ENCODE assay signal across 8 cellular contexts in the genomic region with DNA sequence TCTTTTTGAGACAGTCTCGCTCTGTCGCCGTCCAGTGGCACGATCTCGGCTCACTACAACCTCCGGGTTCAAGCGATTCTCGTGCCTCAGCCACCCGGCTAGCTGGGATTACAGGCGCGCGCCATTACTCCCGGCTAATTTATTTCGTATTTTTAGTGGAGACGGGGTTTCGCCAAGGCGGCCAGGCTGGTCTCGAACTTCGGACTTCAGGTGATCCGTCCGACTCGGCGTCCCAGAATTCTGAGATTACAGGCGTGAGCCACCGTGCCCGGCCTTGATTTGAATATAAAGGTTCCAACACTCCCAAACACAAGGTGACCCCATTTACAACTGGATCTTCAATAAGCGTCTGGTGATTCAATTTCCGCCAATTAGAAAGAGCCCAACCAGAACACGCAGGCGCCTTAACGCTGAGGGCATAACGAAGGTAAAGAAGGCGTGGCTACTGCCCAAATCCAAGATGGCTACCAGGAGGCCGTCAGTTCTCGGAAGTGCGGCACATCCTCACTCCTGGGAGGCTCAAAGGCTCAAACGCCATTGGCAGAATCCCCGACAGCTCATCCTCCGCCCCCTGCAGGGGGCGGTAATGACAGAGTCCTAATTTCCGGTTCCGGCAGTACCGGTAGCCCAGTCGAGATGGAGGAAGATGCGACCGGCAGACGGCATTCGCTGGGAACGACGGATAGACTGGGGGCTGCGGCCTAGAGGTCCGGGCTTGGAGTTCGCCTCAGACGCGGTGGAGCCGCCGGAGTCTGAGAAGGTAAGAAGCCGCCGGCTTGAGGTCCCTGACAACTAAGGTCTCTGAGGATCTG. TPM values are rescaled to one million over a fixed set of nuclear protein-coding genes. Genes with fewer than 3 reads are reported as not detected.
DNase-seq lines count a peak whose midpoint lies in the region; ATAC-seq and TF ChIP-seq lines count a peak whose summit lies in the region.

A gene with protein sequence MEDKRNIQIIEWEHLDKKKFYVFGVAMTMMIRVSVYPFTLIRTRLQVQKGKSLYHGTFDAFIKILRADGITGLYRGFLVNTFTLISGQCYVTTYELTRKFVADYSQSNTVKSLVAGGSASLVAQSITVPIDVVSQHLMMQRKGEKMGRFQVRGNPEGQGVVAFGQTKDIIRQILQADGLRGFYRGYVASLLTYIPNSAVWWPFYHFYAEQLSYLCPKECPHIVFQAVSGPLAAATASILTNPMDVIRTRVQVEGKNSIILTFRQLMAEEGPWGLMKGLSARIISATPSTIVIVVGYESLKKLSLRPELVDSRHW (plus strand): TSS at position 617 of the 812 bp plus-strand sequence. CDS start 5,744 bp downstream, outside the sequence.

- H3K27ac ChIP-seq in HUES64 (ENCODE audit: low read depth, low read length) (peak within 1 kb of the TSS; percentile 74), OCI-LY1 (ENCODE audit: low read depth, low read length, poor library complexity, severe bottlenecking) (peak within 1 kb of the TSS; percentile 53)

- DNase-seq in DMS 273 (lab: John Stamatoyannopoulos, UW; ENCODE audit: unreplicated experiment) (peak; percentile 100), mesenteric fat pad (ENCODE audit: low spot score) (peak; percentile 95)
- DNase-seq in activated CD8-positive, alpha-beta memory T cell treated with anti-CD3 and anti-CD28 coated beads, Interleukin-2, amount 50 U/mL, for 4 hours = peak; percentile 95
- DNase-seq in stimulated activated CD8-positive, alpha-beta memory T cell treated with anti-CD3 and anti-CD28 coated beads, Interleukin-15, amount 100 ng/mL, for 24 hours (ENCODE audit: low read depth) = peak; percentile 83

- H3K36me3 ChIP-seq in HUES64 (ENCODE audit: insufficient read depth, low read length) = peaks cover 16% of the 10 kb centered on the region
- H3K36me3 ChIP-seq in OCI-LY1 (ENCODE audit: insufficient read depth, low read length) = peaks cover 23% of the 10 kb centered on the region; the same call in 1 of the 2 replicates

- H4K20me1 ChIP-seq in OCI-LY1 (ENCODE audit: insufficient read depth, low read length) = no peaks in the 10 kb centered on the region

- H3K79me2 ChIP-seq in OCI-LY1 (ENCODE audit: insufficient read depth, low read length) = peaks cover 30% of the 10 kb centered on the region

- H3K27me3 ChIP-seq in HUES64 (ENCODE audit: insufficient read depth, low read length) (no peaks in the 10 kb centered on the region), OCI-LY1 (ENCODE audit: insufficient read depth, low read length) (no peaks in the 10 kb centered on the region)

- H3K9me2 ChIP-seq in OCI-LY1 (ENCODE audit: low read depth, low read length) = no peaks in the 10 kb centered on the region

- peak; percentile 93 for ATAC-seq in GM21447 (IDR thresholded peaks at IDR 0.05; ENCODE audit: unreplicated experiment)

- no peak within 1 kb of the TSS for H2AFZ ChIP-seq in OCI-LY1 (ENCODE audit: low read length)

- TF ChIP-seq CTCF in OCI-LY1 (IDR thresholded peaks at IDR 0.05; ENCODE audit: low read length) = peak; percentile 16; the same call in 1 of the 2 replicates

- no peaks in the 10 kb centered on the region for H3F3A ChIP-seq in OCI-LY1 (ENCODE audit: insufficient read depth, low read length)

- H3K4me3 ChIP-seq in HUES64 (ENCODE audit: low read length) (peak within 1 kb of the TSS; percentile 85), OCI-LY1 (ENCODE audit: low read depth, low read length, poor library complexity, severe bottlenecking) (peak within 1 kb of the TSS; percentile 92)

- H3K9me3 ChIP-seq in HUES64 (ENCODE audit: insufficient read depth, low read depth, low read length) = peaks cover 6% of the 10 kb centered on the region
- peaks cover 4% of the 10 kb centered on the region; the same call in 1 of the 2 replicates for H3K9me3 ChIP-seq in OCI-LY1 (ENCODE audit: low read length)

- in situ Hi-C loops in endometrial microvascular endothelial cells (cut with HindIII; ENCODE audit: inconsistent ontology term, low pct_unique_long_range_greater_than_20kb, low sequenced_read_pairs) = no loop called here

- 23% methylated on average over 59 of the region's 59 CpGs for WGBS in HUES64

- H3K4me2 ChIP-seq in OCI-LY1 (ENCODE audit: low read length) = peak within 1 kb of the TSS; percentile 93

- H3K4me1 ChIP-seq in HUES64 (ENCODE audit: insufficient read depth, low read length) (peaks cover 9% of the 10 kb centered on the region; the same call in 1 of the 2 replicates), OCI-LY1 (ENCODE audit: insufficient read depth, low read length, severe bottlenecking) (peaks cover 36% of the 10 kb centered on the region)

- peak within 1 kb of the TSS; percentile 63; the same call in 1 of the 2 replicates for H3K9ac ChIP-seq in HUES64 (ENCODE audit: low read depth, low read length)
- peak within 1 kb of the TSS; percentile 87 for H3K9ac ChIP-seq in OCI-LY1 (ENCODE audit: low read length)

RNA-seq across cellular contexts. Expression of the gene that starts here (rescaled TPM):
- polyA plus RNA-seq in HUES64 (2013, experiment 1 of 2) = 19.3 TPM
- polyA plus RNA-seq in HUES64 (2013, experiment 2 of 2) = 20.0 TPM
- 22.6 TPM for total RNA-seq in endometrial microvascular endothelial cells (ENCODE audit: inconsistent ontology term)
- 34.3 TPM for total RNA-seq in mesenteric fat pad

Comparison
In these comparisons a context has a peak if more than half of its experiments do, and no peak if none do; other contexts are left out.
1. Peak in every context shown above with its lines: DNase-seq, ATAC-seq, H3K4me3 ChIP-seq and H3K27ac ChIP-seq.